In genomic region chr15:97604673-97605072, GRCh38 we compare ENCODE assay signal across 32 cellular contexts.
"Had no signal": no experiment of that assay in that cellular context is flagged by ENCODE, and none has a peak within 500 bp of the region (broad histone marks: within the 10 kb centered on the region; RNA-seq: fewer than 3 reads in every experiment).

No MANE protein-coding gene starts in this region.

- ATAC-seq: activated naive CD4-positive, alpha-beta T cell treated with anti-CD3 and anti-CD28 coated beads, Interleukin-2, amount 50 U/mL, for 72 hours; activated naive CD8-positive, alpha-beta T cell treated with anti-CD3 and anti-CD28 coated beads, Interleukin-2, amount 50 U/mL, for 24 hours; activated T-cell treated with anti-CD3 and anti-CD28 coated beads, Interleukin-2, amount 50 U/mL, for 4 hours; activated T-cell treated with anti-CD3 and anti-CD28 coated beads, Interleukin-2, amount 50 U/mL, for 72 hours; activated T-helper 17 cell treated with anti-CD3 and anti-CD28 coated beads, Interleukin-2, amount 50 U/mL, for 72 hours; body of pancreas had no signal

- H3K4me3 ChIP-seq: adrenal gland, ascending aorta, body of pancreas, breast epithelium, cardiac muscle cell had no signal

- DNase-seq: activated effector memory CD4-positive, alpha-beta T cell treated with anti-CD3 and anti-CD28 coated beads, Interleukin-2, amount 50 U/mL, for 16 hours; activated effector memory CD4-positive, alpha-beta T cell treated with Interleukin-2 at 50 U/mL for 16 hours; activated gamma-delta T cell; activated gamma-delta T cell treated with Interleukin-2 at 50 U/mL for 16 hours; activated naive CD4-positive, alpha-beta T cell; activated naive CD4-positive, alpha-beta T cell treated with anti-CD3 and anti-CD28 coated beads for 36 hours; activated naive CD4-positive, alpha-beta T cell treated with anti-CD3 and anti-CD28 coated beads, Interleukin-2, amount 10 ng/mL, durations not matched to agents 7 days and 5 days; activated naive CD4-positive, alpha-beta T cell treated with anti-CD3 and anti-CD28 coated beads, Interleukin-2, amount 50 U/mL, for 16 hours; activated naive CD4-positive, alpha-beta T cell treated with Interleukin-2 at 50 U/mL for 16 hours; activated naive CD8-positive, alpha-beta T cell treated with anti-CD3 and anti-CD28 coated beads for 36 hours; activated naive CD8-positive, alpha-beta T cell treated with anti-CD3 and anti-CD28 coated beads, Interleukin-2, amount 10 ng/mL, durations not matched to agents 7 days and 5 days; activated naive CD8-positive, alpha-beta T cell treated with anti-CD3 and anti-CD28 coated beads, Interleukin-2, amount 50 U/mL, for 24 hours; activated T-cell treated with anti-CD3 and anti-CD28 coated beads, Interleukin-2, amount 50 U/mL, for 1 hour; activated T-cell treated with anti-CD3 and anti-CD28 coated beads, Interleukin-2, amount 50 U/mL, for 24 hours; activated T-cell treated with anti-CD3 and anti-CD28 coated beads, Interleukin-2, amount 50 U/mL, for 4 hours; activated T-cell treated with anti-CD3 and anti-CD28 coated beads, Interleukin-2, amount 50 U/mL, for 48 hours; activated T-cell treated with anti-CD3 and anti-CD28 coated beads, Interleukin-2, amount 50 U/mL, for 72 hours; adrenal gland; amniotic stem cell; amygdala; anterior cingulate cortex; aorta; body of pancreas; brain microvascular endothelial cell; caudate nucleus; central memory CD4-positive, alpha-beta T cell; cerebellar nuclear complex had no signal

- H3K36me3 ChIP-seq: adrenal gland, ascending aorta, brain microvascular endothelial cell, breast epithelium, cardiac muscle cell had no signal

- H3K4me1 ChIP-seq: adrenal gland, ascending aorta, body of pancreas, breast epithelium had no signal

- H3K27ac ChIP-seq: adrenal gland, ascending aorta, body of pancreas, brain microvascular endothelial cell, breast epithelium, cardiac muscle cell had no signal

- H3K9me3 ChIP-seq: adrenal gland, ascending aorta, body of pancreas had no signal
